Comparison of ENCODE assay signal across 1 cellular context in genomic region chr14:89351958-89352404, GRCh38.
TF ChIP-seq lines count a peak whose summit lies in the region.

No MANE protein-coding gene starts in this region.

TF ChIP-seq in HepG2, 621 proteins besides CTCF, POLR2A, EP300 and RAD21 (continued from another document and continues in another):
- TF ChIP-seq, protein P1, sequence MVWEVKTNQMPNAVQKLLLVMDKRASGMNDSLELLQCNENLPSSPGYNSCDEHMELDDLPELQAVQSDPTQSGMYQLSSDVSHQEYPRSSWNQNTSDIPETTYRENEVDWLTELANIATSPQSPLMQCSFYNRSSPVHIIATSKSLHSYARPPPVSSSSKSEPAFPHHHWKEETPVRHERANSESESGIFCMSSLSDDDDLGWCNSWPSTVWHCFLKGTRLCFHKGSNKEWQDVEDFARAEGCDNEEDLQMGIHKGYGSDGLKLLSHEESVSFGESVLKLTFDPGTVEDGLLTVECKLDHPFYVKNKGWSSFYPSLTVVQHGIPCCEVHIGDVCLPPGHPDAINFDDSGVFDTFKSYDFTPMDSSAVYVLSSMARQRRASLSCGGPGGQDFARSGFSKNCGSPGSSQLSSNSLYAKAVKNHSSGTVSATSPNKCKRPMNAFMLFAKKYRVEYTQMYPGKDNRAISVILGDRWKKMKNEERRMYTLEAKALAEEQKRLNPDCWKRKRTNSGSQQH (CRISPR knock-in tag; IDR thresholded peaks at IDR 0.05; ENCODE audit: low read depth) = no peak
- TF ChIP-seq, protein P2, sequence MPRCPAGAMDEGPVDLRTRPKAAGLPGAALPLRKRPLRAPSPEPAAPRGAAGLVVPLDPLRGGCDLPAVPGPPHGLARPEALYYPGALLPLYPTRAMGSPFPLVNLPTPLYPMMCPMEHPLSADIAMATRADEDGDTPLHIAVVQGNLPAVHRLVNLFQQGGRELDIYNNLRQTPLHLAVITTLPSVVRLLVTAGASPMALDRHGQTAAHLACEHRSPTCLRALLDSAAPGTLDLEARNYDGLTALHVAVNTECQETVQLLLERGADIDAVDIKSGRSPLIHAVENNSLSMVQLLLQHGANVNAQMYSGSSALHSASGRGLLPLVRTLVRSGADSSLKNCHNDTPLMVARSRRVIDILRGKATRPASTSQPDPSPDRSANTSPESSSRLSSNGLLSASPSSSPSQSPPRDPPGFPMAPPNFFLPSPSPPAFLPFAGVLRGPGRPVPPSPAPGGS (CRISPR knock-in tag; IDR thresholded peaks at IDR 0.05) = no peak
- 0 out of 2 replicates have a peak, but pooled peaks have one; percentile 36 for TF ChIP-seq TFAP4 (IDR thresholded peaks at IDR 0.05; ENCODE audit: borderline replicate concordance, low read depth)
- TF ChIP-seq ZNF362 (CRISPR knock-in tag; IDR thresholded peaks at IDR 0.05; ENCODE audit: borderline replicate concordance) = no peak; the same call in 1 of the 2 replicates
- no peak for TF ChIP-seq WIZ (CRISPR knock-in tag; IDR thresholded peaks at IDR 0.05)
- TF ChIP-seq DPF2 (CRISPR knock-in tag; IDR thresholded peaks at IDR 0.05; ENCODE audit: borderline replicate concordance, low read depth) = no peak
- no peak for TF ChIP-seq ZNF740 (CRISPR knock-in tag; IDR thresholded peaks at IDR 0.05)
- 0 out of 2 replicates have a peak, but pooled peaks have one; percentile 5 for TF ChIP-seq PRDM10 (CRISPR knock-in tag; IDR thresholded peaks at IDR 0.05; ENCODE audit: low read depth)
- TF ChIP-seq NCOA1 (CRISPR knock-in tag; IDR thresholded peaks at IDR 0.05) = 0 out of 2 replicates have a peak, but pooled peaks have one; percentile 5
- TF ChIP-seq ZNF549 (CRISPR knock-in tag; IDR thresholded peaks at IDR 0.05) = no peak
- TF ChIP-seq PHF21A (CRISPR knock-in tag; IDR thresholded peaks at IDR 0.05) = 0 out of 2 replicates have a peak, but pooled peaks have one; percentile 5
- peak; percentile 92 for TF ChIP-seq RARA (CRISPR knock-in tag; IDR thresholded peaks at IDR 0.05)
- no peak for TF ChIP-seq HOXA7 (CRISPR knock-in tag; IDR thresholded peaks at IDR 0.05)
- no peak for TF ChIP-seq ZKSCAN1 (IDR thresholded peaks at IDR 0.05; ENCODE audit: low read length)
- TF ChIP-seq CAMTA2 (CRISPR knock-in tag; IDR thresholded peaks at IDR 0.05; ENCODE audit: borderline replicate concordance) = no peak
- TF ChIP-seq THAP11 (CRISPR knock-in tag; IDR thresholded peaks at IDR 0.05) = peak; percentile 38; the same call in 1 of the 2 replicates
- TF ChIP-seq HDAC1 (CRISPR knock-in tag; IDR thresholded peaks at IDR 0.05) = peak; percentile 66
- TF ChIP-seq EED (CRISPR knock-in tag; IDR thresholded peaks at IDR 0.05) = no peak
- TF ChIP-seq MYC (CRISPR knock-in tag; IDR thresholded peaks at IDR 0.05; ENCODE audit: borderline replicate concordance) = peak; percentile 31; the same call in 1 of the 2 replicates
- TF ChIP-seq, protein P3, sequence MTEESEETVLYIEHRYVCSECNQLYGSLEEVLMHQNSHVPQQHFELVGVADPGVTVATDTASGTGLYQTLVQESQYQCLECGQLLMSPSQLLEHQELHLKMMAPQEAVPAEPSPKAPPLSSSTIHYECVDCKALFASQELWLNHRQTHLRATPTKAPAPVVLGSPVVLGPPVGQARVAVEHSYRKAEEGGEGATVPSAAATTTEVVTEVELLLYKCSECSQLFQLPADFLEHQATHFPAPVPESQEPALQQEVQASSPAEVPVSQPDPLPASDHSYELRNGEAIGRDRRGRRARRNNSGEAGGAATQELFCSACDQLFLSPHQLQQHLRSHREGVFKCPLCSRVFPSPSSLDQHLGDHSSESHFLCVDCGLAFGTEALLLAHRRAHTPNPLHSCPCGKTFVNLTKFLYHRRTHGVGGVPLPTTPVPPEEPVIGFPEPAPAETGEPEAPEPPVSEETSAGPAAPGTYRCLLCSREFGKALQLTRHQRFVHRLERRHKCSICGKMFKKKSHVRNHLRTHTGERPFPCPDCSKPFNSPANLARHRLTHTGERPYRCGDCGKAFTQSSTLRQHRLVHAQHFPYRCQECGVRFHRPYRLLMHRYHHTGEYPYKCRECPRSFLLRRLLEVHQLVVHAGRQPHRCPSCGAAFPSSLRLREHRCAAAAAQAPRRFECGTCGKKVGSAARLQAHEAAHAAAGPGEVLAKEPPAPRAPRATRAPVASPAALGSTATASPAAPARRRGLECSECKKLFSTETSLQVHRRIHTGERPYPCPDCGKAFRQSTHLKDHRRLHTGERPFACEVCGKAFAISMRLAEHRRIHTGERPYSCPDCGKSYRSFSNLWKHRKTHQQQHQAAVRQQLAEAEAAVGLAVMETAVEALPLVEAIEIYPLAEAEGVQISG (CRISPR knock-in tag; IDR thresholded peaks at IDR 0.05) = 0 out of 2 replicates have a peak, but pooled peaks have one; percentile 60
- TF ChIP-seq DDIT3 (CRISPR knock-in tag; IDR thresholded peaks at IDR 0.05) = no peak
- TF ChIP-seq ZNF839 (CRISPR knock-in tag; IDR thresholded peaks at IDR 0.05; ENCODE audit: borderline replicate concordance) = no peak
- TF ChIP-seq DBP (CRISPR knock-in tag; IDR thresholded peaks at IDR 0.05; ENCODE audit: not compliant biosample characterization) = no peak
- TF ChIP-seq IKZF4 (CRISPR knock-in tag; IDR thresholded peaks at IDR 0.05; ENCODE audit: borderline replicate concordance, low read depth, not compliant biosample characterization) = no peak
- TF ChIP-seq, protein P4, sequence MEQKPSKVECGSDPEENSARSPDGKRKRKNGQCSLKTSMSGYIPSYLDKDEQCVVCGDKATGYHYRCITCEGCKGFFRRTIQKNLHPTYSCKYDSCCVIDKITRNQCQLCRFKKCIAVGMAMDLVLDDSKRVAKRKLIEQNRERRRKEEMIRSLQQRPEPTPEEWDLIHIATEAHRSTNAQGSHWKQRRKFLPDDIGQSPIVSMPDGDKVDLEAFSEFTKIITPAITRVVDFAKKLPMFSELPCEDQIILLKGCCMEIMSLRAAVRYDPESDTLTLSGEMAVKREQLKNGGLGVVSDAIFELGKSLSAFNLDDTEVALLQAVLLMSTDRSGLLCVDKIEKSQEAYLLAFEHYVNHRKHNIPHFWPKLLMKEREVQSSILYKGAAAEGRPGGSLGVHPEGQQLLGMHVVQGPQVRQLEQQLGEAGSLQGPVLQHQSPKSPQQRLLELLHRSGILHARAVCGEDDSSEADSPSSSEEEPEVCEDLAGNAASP (CRISPR knock-in tag; IDR thresholded peaks at IDR 0.05; ENCODE audit: borderline replicate concordance) = peak; percentile 95
- TF ChIP-seq ZNF292 (CRISPR knock-in tag; IDR thresholded peaks at IDR 0.05; ENCODE audit: borderline replicate concordance, low read depth) = no peak
- no peak for TF ChIP-seq TRIM24 (CRISPR knock-in tag; IDR thresholded peaks at IDR 0.05)
- TF ChIP-seq, protein P5, sequence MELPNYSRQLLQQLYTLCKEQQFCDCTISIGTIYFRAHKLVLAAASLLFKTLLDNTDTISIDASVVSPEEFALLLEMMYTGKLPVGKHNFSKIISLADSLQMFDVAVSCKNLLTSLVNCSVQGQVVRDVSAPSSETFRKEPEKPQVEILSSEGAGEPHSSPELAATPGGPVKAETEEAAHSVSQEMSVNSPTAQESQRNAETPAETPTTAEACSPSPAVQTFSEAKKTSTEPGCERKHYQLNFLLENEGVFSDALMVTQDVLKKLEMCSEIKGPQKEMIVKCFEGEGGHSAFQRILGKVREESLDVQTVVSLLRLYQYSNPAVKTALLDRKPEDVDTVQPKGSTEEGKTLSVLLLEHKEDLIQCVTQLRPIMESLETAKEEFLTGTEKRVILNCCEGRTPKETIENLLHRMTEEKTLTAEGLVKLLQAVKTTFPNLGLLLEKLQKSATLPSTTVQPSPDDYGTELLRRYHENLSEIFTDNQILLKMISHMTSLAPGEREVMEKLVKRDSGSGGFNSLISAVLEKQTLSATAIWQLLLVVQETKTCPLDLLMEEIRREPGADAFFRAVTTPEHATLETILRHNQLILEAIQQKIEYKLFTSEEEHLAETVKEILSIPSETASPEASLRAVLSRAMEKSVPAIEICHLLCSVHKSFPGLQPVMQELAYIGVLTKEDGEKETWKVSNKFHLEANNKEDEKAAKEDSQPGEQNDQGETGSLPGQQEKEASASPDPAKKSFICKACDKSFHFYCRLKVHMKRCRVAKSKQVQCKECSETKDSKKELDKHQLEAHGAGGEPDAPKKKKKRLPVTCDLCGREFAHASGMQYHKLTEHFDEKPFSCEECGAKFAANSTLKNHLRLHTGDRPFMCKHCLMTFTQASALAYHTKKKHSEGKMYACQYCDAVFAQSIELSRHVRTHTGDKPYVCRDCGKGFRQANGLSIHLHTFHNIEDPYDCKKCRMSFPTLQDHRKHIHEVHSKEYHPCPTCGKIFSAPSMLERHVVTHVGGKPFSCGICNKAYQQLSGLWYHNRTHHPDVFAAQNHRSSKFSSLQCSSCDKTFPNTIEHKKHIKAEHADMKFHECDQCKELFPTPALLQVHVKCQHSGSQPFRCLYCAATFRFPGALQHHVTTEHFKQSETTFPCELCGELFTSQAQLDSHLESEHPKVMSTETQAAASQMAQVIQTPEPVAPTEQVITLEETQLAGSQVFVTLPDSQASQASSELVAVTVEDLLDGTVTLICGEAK (IDR thresholded peaks at IDR 0.05) = no peak
- TF ChIP-seq, protein P5 (CRISPR knock-in tag; IDR thresholded peaks at IDR 0.05) = no peak
